Comparison of ENCODE assay signal across 26 cellular contexts in genomic region chr3:126309162-126309561, GRCh38. TPM values are rescaled to one million over a fixed set of nuclear protein-coding genes. Genes with fewer than 3 reads are reported as not detected.
"Had no signal": no experiment of that assay in that cellular context is flagged by ENCODE, and none has a peak within 500 bp of the region (broad histone marks: within the 10 kb centered on the region; RNA-seq: fewer than 3 reads in every experiment).

No MANE protein-coding gene starts in this region.

- H3K9me3 Mint-ChIP-seq: activated CD4-positive, alpha-beta memory T cell treated with anti-CD3 and anti-CD28 coated beads, Interleukin-2, amount 10 ng/mL, durations not matched to agents 7 days and 5 days; activated CD4-positive, alpha-beta T cell treated with anti-CD3 and anti-CD28 coated beads, Interleukin-2, amount 10 ng/mL, durations not matched to agents 7 days and 5 days; activated naive CD4-positive, alpha-beta T cell treated with anti-CD3 and anti-CD28 coated beads, Interleukin-2, amount 50 U/mL, for 24 hours; activated T-helper 2 cell treated with anti-CD3 and anti-CD28 coated beads, Interferon-gamma antibody, Interleukin-2, Interleukin-4, amounts not matched to agents 10 μg/mL and 5 μg/mL and 100 μg/mL, durations not matched to agents 14 hours and 24 hours and 36 hours had no signal

- H3K27ac Mint-ChIP-seq: activated CD4-positive, alpha-beta memory T cell treated with anti-CD3 and anti-CD28 coated beads, Interleukin-2, amount 10 ng/mL, durations not matched to agents 7 days and 5 days; activated CD4-positive, alpha-beta T cell treated with anti-CD3 and anti-CD28 coated beads, Interleukin-2, amount 10 ng/mL, durations not matched to agents 7 days and 5 days; activated naive CD4-positive, alpha-beta T cell treated with anti-CD3 and anti-CD28 coated beads, Interleukin-2, amount 50 U/mL, for 24 hours; activated naive CD8-positive, alpha-beta T cell treated with anti-CD3 and anti-CD28 coated beads, Interleukin-2, amount 50 U/mL, for 24 hours; activated T-helper 2 cell treated with anti-CD3 and anti-CD28 coated beads, Interferon-gamma antibody, Interleukin-2, Interleukin-4, amounts not matched to agents 10 μg/mL and 5 μg/mL and 100 μg/mL, durations not matched to agents 14 hours and 24 hours and 36 hours; naive thymus-derived CD8-positive, alpha-beta T cell; stimulated activated naive B cell treated with anti-CD40 and anti-IgM and Interleukin-4, amounts not matched to agents 10 μg/mL and 1 μg/mL and 100 μg/mL, for 72 hours had no signal

- H3K36me3 Mint-ChIP-seq: activated naive CD4-positive, alpha-beta T cell treated with anti-CD3 and anti-CD28 coated beads, Interleukin-2, amount 50 U/mL, for 24 hours; stimulated activated naive B cell treated with anti-CD40 and anti-IgM and Interleukin-4, amounts not matched to agents 10 μg/mL and 1 μg/mL and 100 μg/mL, for 72 hours had no signal

- DNase-seq: activated CD4-positive, alpha-beta memory T cell treated with anti-CD3 and anti-CD28 coated beads, Interleukin-2, amount 10 ng/mL, durations not matched to agents 7 days and 5 days; activated CD4-positive, alpha-beta T cell treated with anti-CD3 and anti-CD28 coated beads, Interleukin-2, amount 10 ng/mL, durations not matched to agents 7 days and 5 days; activated naive CD8-positive, alpha-beta T cell treated with anti-CD3 and anti-CD28 coated beads, Interleukin-2, amount 50 U/mL, for 24 hours; activated T-cell treated with anti-CD3 and anti-CD28 coated beads, Interleukin-2, amount 50 U/mL, for 48 hours; amygdala; caudate nucleus; cortex of kidney; foreskin fibroblast; heart right ventricle; left cardiac atrium; left ventricle myocardium superior; naive thymus-derived CD8-positive, alpha-beta T cell; occipital lobe; psoas muscle; stimulated activated CD4-positive, alpha-beta T cell treated with anti-CD3 and anti-CD28 coated beads, Interleukin-15, amount 100 ng/mL, for 24 hours; stimulated activated CD4-positive, alpha-beta T cell treated with anti-CD3 and anti-CD28 coated beads, Interleukin-2, amount 100 ng/mL, for 24 hours; stimulated activated naive B cell treated with anti-CD40 and anti-IgM and Interleukin-4, amounts not matched to agents 10 μg/mL and 1 μg/mL and 100 μg/mL, for 72 hours; stomach; T-helper 2 cell; thyroid gland; upper lobe of right lung; WERI-Rb-1 had no signal

- H3K4me3 Mint-ChIP-seq: activated CD4-positive, alpha-beta memory T cell treated with anti-CD3 and anti-CD28 coated beads, Interleukin-2, amount 10 ng/mL, durations not matched to agents 7 days and 5 days; activated CD4-positive, alpha-beta T cell treated with anti-CD3 and anti-CD28 coated beads, Interleukin-2, amount 10 ng/mL, durations not matched to agents 7 days and 5 days; activated naive CD4-positive, alpha-beta T cell treated with anti-CD3 and anti-CD28 coated beads, Interleukin-2, amount 50 U/mL, for 24 hours; activated naive CD8-positive, alpha-beta T cell treated with anti-CD3 and anti-CD28 coated beads, Interleukin-2, amount 50 U/mL, for 24 hours; naive thymus-derived CD8-positive, alpha-beta T cell; neural crest cell; stimulated activated naive B cell treated with anti-CD40 and anti-IgM and Interleukin-4, amounts not matched to agents 10 μg/mL and 1 μg/mL and 100 μg/mL, for 72 hours had no signal

- H3K27me3 Mint-ChIP-seq: activated CD4-positive, alpha-beta memory T cell treated with anti-CD3 and anti-CD28 coated beads, Interleukin-2, amount 10 ng/mL, durations not matched to agents 7 days and 5 days; activated CD4-positive, alpha-beta T cell treated with anti-CD3 and anti-CD28 coated beads, Interleukin-2, amount 10 ng/mL, durations not matched to agents 7 days and 5 days had no signal

- H3K4me1 Mint-ChIP-seq: activated CD4-positive, alpha-beta memory T cell treated with anti-CD3 and anti-CD28 coated beads, Interleukin-2, amount 10 ng/mL, durations not matched to agents 7 days and 5 days; activated CD4-positive, alpha-beta T cell treated with anti-CD3 and anti-CD28 coated beads, Interleukin-2, amount 10 ng/mL, durations not matched to agents 7 days and 5 days; activated naive CD4-positive, alpha-beta T cell treated with anti-CD3 and anti-CD28 coated beads, Interleukin-2, amount 50 U/mL, for 24 hours; activated naive CD8-positive, alpha-beta T cell treated with anti-CD3 and anti-CD28 coated beads, Interleukin-2, amount 50 U/mL, for 24 hours; neural crest cell; stimulated activated naive B cell treated with anti-CD40 and anti-IgM and Interleukin-4, amounts not matched to agents 10 μg/mL and 1 μg/mL and 100 μg/mL, for 72 hours had no signal

RNA-seq across cellular contexts. Expression of gene KLF15, which starts 48.0 kb away (rescaled TPM):
- total RNA-seq: activated CD4-positive, alpha-beta memory T cell treated with anti-CD3 and anti-CD28 coated beads, Interleukin-2, amount 10 ng/mL, durations not matched to agents 7 days and 5 days; activated CD4-positive, alpha-beta T cell treated with anti-CD3 and anti-CD28 coated beads, Interleukin-2, amount 10 ng/mL, durations not matched to agents 7 days and 5 days; smooth muscle cell had no signal
